ENCODE assay signal across 35 cellular contexts in genomic region chr5:73018892-73019291, GRCh38.
"Had no signal": no experiment of that assay in that cellular context is flagged by ENCODE, and none has a peak within 500 bp of the region (broad histone marks: within the 10 kb centered on the region; RNA-seq: fewer than 3 reads in every experiment).

No MANE protein-coding gene starts in this region.

- H3K27me3 ChIP-seq: MG63 had no signal

- H3K36me3 ChIP-seq: MG63 had no signal

- H3K9me3 ChIP-seq: MG63 had no signal

- H3K4me3 ChIP-seq: MG63 had no signal

- DNase-seq: Karpas-422, Kasumi-1, MG63, MM.1S, MV-4-11, NCI-H1048, NCI-H1092, NCI-H1092 treated with DMSO at 0.1 percent for 48 hours, NCI-H1105, NCI-H1105 treated with DMSO at 0.1 percent for 48 hours, NCI-H1417, NCI-H1417 treated with DMSO at 0.1 percent for 48 hours, NCI-H1436, NCI-H1436 treated with DMSO at 0.1 percent for 48 hours, NCI-H146, NCI-H1694, NCI-H1694 treated with DMSO at 0.1 percent for 48 hours, NCI-H187, NCI-H187 treated with DMSO at 0.1 percent for 48 hours, NCI-H1930, NCI-H2029, NCI-H2029 treated with DMSO at 0.1 percent for 48 hours, NCI-H2081, NCI-H2081 treated with DMSO at 0.1 percent for 48 hours, NCI-H2107, NCI-H2171, NCI-H2171 treated with DMSO at 0.1 percent for 48 hours, NCI-H2227 treated with DMSO at 0.1 percent for 48 hours, NCI-H226, NCI-H345, NCI-H446, NCI-H446 treated with DMSO at 0.1 percent for 48 hours, NCI-H510A, NCI-H510A treated with DMSO at 0.1 percent for 48 hours, NCI-H524 had no signal
